Comparison of ENCODE assay signal across 9 cellular contexts in the genomic region with DNA sequence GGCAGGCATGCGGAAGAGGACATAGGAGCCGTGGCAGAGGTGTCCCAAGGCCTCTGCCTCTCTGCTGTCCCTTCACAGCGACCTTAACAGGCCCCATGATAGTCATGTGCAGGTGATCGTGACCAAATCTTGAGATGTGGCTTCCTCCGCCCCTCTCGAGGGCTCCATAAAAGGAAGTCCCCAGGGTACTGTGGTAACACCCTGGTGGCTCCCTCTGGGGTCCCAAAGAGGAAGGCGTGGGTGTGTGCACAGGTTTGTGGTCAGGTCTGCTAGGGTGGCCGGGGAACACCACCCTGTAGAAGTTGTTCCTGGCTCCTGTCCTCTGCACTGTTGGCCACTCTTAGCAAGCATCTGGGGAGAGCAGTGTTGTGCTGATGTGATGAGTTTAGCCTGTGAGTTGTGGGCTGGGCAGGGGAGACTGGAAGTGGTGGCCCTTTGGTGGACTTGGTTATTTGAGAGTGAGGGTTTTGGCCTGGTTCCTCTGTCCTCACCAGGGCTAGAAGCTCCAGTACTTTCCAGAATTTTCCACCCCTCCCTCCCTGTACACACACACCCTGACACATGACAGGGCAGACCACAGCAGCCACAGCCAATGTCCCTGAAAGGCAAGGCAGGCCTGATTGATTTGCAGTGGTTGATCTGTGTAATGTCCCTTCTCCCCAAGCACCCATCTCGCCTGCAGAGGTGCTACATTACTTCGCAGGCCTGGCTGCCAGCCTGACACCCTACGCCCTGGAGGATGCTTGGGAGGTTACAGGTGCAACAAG.
DNase-seq lines count a peak whose midpoint lies in the region; ATAC-seq, FAIRE-seq and TF ChIP-seq lines count a peak whose summit lies in the region.
"Had no signal": no experiment of that assay in that cellular context is flagged by ENCODE, and none has a peak within 500 bp of the region (broad histone marks: within the 10 kb centered on the region; RNA-seq: fewer than 3 reads in every experiment).

No MANE protein-coding gene starts in this region.

- TF ChIP-seq RAD21 in K562 (CRISPR knock-in tag; conservative IDR thresholded peaks at IDR 0.05 in 1 of 2, IDR thresholded peaks at IDR 0.05 in 1 of 2) = no peak

- POLR2A ChIA-PET in K562 (lab: Yijun Ruan, JAX) = no interaction called here

- intact Hi-C loops in K562 (cut with micrococcal nuclease) (no loop called here), left ventricle myocardium superior (cut with micrococcal nuclease) (no loop called here)

- H3K4me3 ChIP-seq in K562 (no peak overlapping the region), BE2C (ENCODE audit: low read depth, low read length) (no peak overlapping the region)

- H3K4me2 ChIP-seq in K562 (ENCODE audit: insufficient read depth, low read length) = no peak overlapping the region

- peak; percentile 12 for TF ChIP-seq CTCF in GM13977 (IDR thresholded peaks at IDR 0.05; ENCODE audit: extremely low read depth, insufficient read depth, missing control alignments)
- no peak for TF ChIP-seq CTCF in K562 (IDR thresholded peaks at IDR 0.05 in 2 of 3, conservative IDR thresholded peaks at IDR 0.05 in 1 of 3; ENCODE audit: insufficient read depth in 2 of 3, low read depth in 1 of 3, low read length in 3 of 3)
- no peak for TF ChIP-seq CTCF in BE2C (IDR thresholded peaks at IDR 0.05; ENCODE audit: low read depth, low read length)

- H3K9me3 ChIP-seq in K562 (replicated peaks; ENCODE audit: control insufficient read depth, insufficient read depth, low read depth, low read length) (no peaks in the 10 kb centered on the region), BE2C (no peaks in the 10 kb centered on the region)

- in situ Hi-C loops in GM13977 (cut with MboI; ENCODE audit: low pct_unique_long_range_greater_than_20kb, low sequenced_read_pairs, unreplicated experiment) (no loop called here), K562 (cut with MboI) (no loop called here)

- H2AFZ ChIP-seq in K562 (ENCODE audit: low read depth, low read length) = no peak overlapping the region

- TF ChIP-seq EP300 in K562 (IDR thresholded peaks at IDR 0.05; ENCODE audit: low read length) = no peak

- WGBS in K562 (ENCODE audit: insufficient coverage, low coverage, missing lambda C conversion rate) = 6% methylated on average over 10 of the region's 11 CpGs

- no peak for FAIRE-seq in K562 (lab: Jason Lieb, UNC)
- FAIRE-seq: colon had no signal

- H4K20me1 ChIP-seq in K562 (replicated peaks; ENCODE audit: control insufficient read depth, insufficient read depth, low read length) = no peaks in the 10 kb centered on the region

- no TSS peak for BruUV-seq in K562 (replicated peaks; lab: Mats Ljungman, UMichigan)

- H3K36me3 ChIP-seq in K562 (ENCODE audit: control insufficient read depth, insufficient read depth, low read length) (no peaks in the 10 kb centered on the region), BE2C (no peaks in the 10 kb centered on the region)

- H3K27me3 ChIP-seq in K562 (ENCODE audit: control insufficient read depth in 2 of 2, insufficient read depth in 2 of 2, low read length in 2 of 2) = peaks cover 5 to 22% of the 10 kb centered on the region in 2 experiments; a peak in 3 of 5 replicates
- H3K27me3 ChIP-seq in BE2C = no peaks in the 10 kb centered on the region

- no peak for TF ChIP-seq POLR2A in K562 (conservative IDR thresholded peaks at IDR 0.05)

- ATAC-seq in GM21515 (IDR thresholded peaks at IDR 0.05; ENCODE audit: unreplicated experiment) (peak; percentile 94), HG03575 (IDR thresholded peaks at IDR 0.05; ENCODE audit: extremely low read depth, insufficient number of reproducible peaks, low FRiP score, unreplicated experiment) (peak; percentile 93), K562 (peak; percentile 41; the same call in 2 of the 3 replicates), left ventricle myocardium superior (no peak)

- DNase-seq in GM13977 (ENCODE audit: low spot score) (peak; percentile 80), K562 (ENCODE audit: extremely low read depth in 1 of 4, low spot score in 3 of 4) (no peak), NCI-H510A (lab: John Stamatoyannopoulos, UW) (no peak), left ventricle myocardium superior (no peak), 8988T (no peak), BE2C (no peak)

- H3K79me2 ChIP-seq in K562 (ENCODE audit: control insufficient read depth, insufficient read depth, low read length) = no peaks in the 10 kb centered on the region

- H3K4me1 ChIP-seq in K562 (replicated peaks in 1 of 2; ENCODE audit: control insufficient read depth in 2 of 2, insufficient read depth in 2 of 2, low read length in 2 of 2) = no peaks in the 10 kb centered on the region
- no peaks in the 10 kb centered on the region for H3K4me1 ChIP-seq in BE2C

- H3K9me1 ChIP-seq in K562 (ENCODE audit: control insufficient read depth, insufficient read depth, low read length) = no peaks in the 10 kb centered on the region

- H3K27ac ChIP-seq in K562 (ENCODE audit: extremely low read depth, low read depth, low read length) = no peak overlapping the region

- no peak overlapping the region for H3K9ac ChIP-seq in K562 (ENCODE audit: insufficient read depth in 1 of 2, low read depth in 2 of 2, low read length in 2 of 2)

- CTCF ChIA-PET in K562 (lab: Yijun Ruan, JAX; ENCODE audit: low intra/inter-chr PET ratio) = no interaction called here

TF ChIP-seq in K562, 482 proteins besides CTCF, POLR2A, EP300 and RAD21:
- TF ChIP-seq DDX20 (tag; IDR thresholded peaks at IDR 0.05; ENCODE audit: low read depth) = no peak
- TF ChIP-seq XRCC5 (IDR thresholded peaks at IDR 0.05; ENCODE audit: low read depth, low read length) = no peak
- 0 out of 4 replicates have a peak, but pooled peaks of 1 of the 2 experiments have one; percentile 32 for TF ChIP-seq NRF1 (conservative IDR thresholded peaks at IDR 0.05 in 1 of 2, IDR thresholded peaks at IDR 0.05 in 1 of 2)
- TF ChIP-seq IFI16 (CRISPR knock-in tag; IDR thresholded peaks at IDR 0.05) = no peak
- TF ChIP-seq, protein P1, sequence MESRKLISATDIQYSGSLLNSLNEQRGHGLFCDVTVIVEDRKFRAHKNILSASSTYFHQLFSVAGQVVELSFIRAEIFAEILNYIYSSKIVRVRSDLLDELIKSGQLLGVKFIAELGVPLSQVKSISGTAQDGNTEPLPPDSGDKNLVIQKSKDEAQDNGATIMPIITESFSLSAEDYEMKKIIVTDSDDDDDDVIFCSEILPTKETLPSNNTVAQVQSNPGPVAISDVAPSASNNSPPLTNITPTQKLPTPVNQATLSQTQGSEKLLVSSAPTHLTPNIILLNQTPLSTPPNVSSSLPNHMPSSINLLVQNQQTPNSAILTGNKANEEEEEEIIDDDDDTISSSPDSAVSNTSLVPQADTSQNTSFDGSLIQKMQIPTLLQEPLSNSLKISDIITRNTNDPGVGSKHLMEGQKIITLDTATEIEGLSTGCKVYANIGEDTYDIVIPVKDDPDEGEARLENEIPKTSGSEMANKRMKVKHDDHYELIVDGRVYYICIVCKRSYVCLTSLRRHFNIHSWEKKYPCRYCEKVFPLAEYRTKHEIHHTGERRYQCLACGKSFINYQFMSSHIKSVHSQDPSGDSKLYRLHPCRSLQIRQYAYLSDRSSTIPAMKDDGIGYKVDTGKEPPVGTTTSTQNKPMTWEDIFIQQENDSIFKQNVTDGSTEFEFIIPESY (CRISPR knock-in tag; IDR thresholded peaks at IDR 0.05) = no peak
